Comparison of ENCODE assay signal across 8 cellular contexts in genomic region chr5:5141625-5142527, GRCh38. TPM values are rescaled to one million over a fixed set of nuclear protein-coding genes. Genes with fewer than 3 reads are reported as not detected.
DNase-seq lines count a peak whose midpoint lies in the region; ATAC-seq, FAIRE-seq and TF ChIP-seq lines count a peak whose summit lies in the region.

No MANE protein-coding gene starts in this region.

- peaks cover 4% of the 10 kb centered on the region for H3K79me1 ChIP-seq in H1 (ENCODE audit: low read depth, low read length)

- H3K14ac ChIP-seq in H1 (ENCODE audit: insufficient read length), result no peak overlapping the region

- H4K5ac ChIP-seq in H1 (ENCODE audit: insufficient read length, low read depth, low read length), result no peak overlapping the region

- H3K9ac ChIP-seq in H1 (replicated peaks in 1 of 4; ENCODE audit: extremely low read depth in 1 of 4, low read depth in 3 of 4, low read length in 3 of 4), result no peak overlapping the region; a peak in 1 of 7 replicates

- peaks cover 16% of the 10 kb centered on the region; the same call in 1 of the 2 replicates for H3K23me2 ChIP-seq in H1 (ENCODE audit: low read depth, low read length)

- no peak for TF ChIP-seq CTCF in HEK293 (tag by site-specific recombination; IDR thresholded peaks at IDR 0.05)
- TF ChIP-seq CTCF in WI38 (IDR thresholded peaks at IDR 0.05; ENCODE audit: low read depth, low read length), result peak; percentile 43; the same call in 1 of the 2 replicates
- TF ChIP-seq CTCF in H1 (IDR thresholded peaks at IDR 0.05; ENCODE audit: control extremely low read depth in 1 of 3, insufficient read depth in 1 of 3, low read depth in 1 of 3, low read length in 3 of 3), result peak in 2 of 3 experiments; percentile 42 to 44; a peak in 2 of 4 replicates
- peak; percentile 86 to 92 (median 87) for TF ChIP-seq CTCF in testis (IDR thresholded peaks at IDR 0.05)

- peak overlapping the region; percentile 75; the same call in 1 of the 2 replicates for H2BK5ac ChIP-seq in H1 (ENCODE audit: low read depth, low read length)

- H3K4me3 ChIP-seq in HEK293 (ENCODE audit: low read depth, low read length) (peak overlapping the region; percentile 77), WI38 (ENCODE audit: low read depth, low read length) (no peak overlapping the region), H1 (ENCODE audit: extremely low read depth in 1 of 4, insufficient read depth in 2 of 4, low read depth in 3 of 4, low read length in 4 of 4) (peak overlapping the region in 1 of 4 experiments; percentile 92; a peak in 3 of 8 replicates), testis (no peak overlapping the region)

- H3K27ac ChIP-seq in HEK293 (ENCODE audit: extremely low read depth, low read depth, low read length) (no peak overlapping the region), H1 (ENCODE audit: low read depth, low read length) (no peak overlapping the region; the same call in 1 of the 2 replicates), testis (no peak overlapping the region)

- no peak overlapping the region for H2BK120ac ChIP-seq in H1 (replicated peaks; ENCODE audit: low read depth, low read length)

- peaks cover 0 to 20% (median 8%) of the 10 kb centered on the region in 4 experiments; a peak in 5 of 7 replicates for H3K27me3 ChIP-seq in H1 (replicated peaks in 1 of 4; ENCODE audit: control insufficient read depth in 3 of 4, extremely low read depth in 1 of 4, insufficient read depth in 3 of 4, low read length in 3 of 4)
- no peaks in the 10 kb centered on the region for H3K27me3 ChIP-seq in testis

- H2AFZ ChIP-seq in H1 (ENCODE audit: low read length), result no peak overlapping the region

- peak overlapping the region; percentile 83; the same call in 1 of the 2 replicates for H2BK15ac ChIP-seq in H1 (ENCODE audit: low read length)

- WGBS in H1 (ENCODE audit: extremely low coverage in 1 of 2, insufficient coverage in 1 of 2, insufficient read length in 1 of 2, insufficient replicate concordance in 2 of 2, low coverage in 1 of 2, low lambda C conversion rate in 2 of 2, missing lambda C conversion rate in 1 of 2), 2 experiments, result 42% methylated on average over 6 of the region's 6 CpGs; no CpG with 5 or more reads in 1 of the 2 experiments
- 23 to 24% methylated on average over 6 of the region's 6 CpGs for WGBS in testis, 2 donors

- FAIRE-seq in H1 (lab: Jason Lieb, UNC), result no peak

- CTCF ChIA-PET in HEK293 (lab: Yijun Ruan, JAX), result interaction anchor here (0.5 to 3.4 kb wide), 24 partner anchors 11 to 279 kb away, joined by 3 to 38 read pairs (median 4); no protein-coding TSS in a partner anchor
- CTCF ChIA-PET in H1 (lab: Charles Lee; ENCODE audit: partially characterized antibody), result interaction anchor here (0.8 to 3.8 kb wide), 13 partner anchors 12 to 277 kb away, joined by 3 to 25 read pairs (median 4); no protein-coding TSS in a partner anchor

- POLR2A ChIA-PET in HEK293 (lab: Yijun Ruan, JAX), result no interaction called here
- POLR2A ChIA-PET in H1 (lab: Charles Lee; ENCODE audit: partially characterized antibody), result interaction anchor here (0.7 to 0.8 kb wide), 2 partner anchors 29 to 42 kb away, joined by 3 read pairs; no protein-coding TSS in a partner anchor

- H2BK12ac ChIP-seq in H1 (ENCODE audit: low read depth, low read length), result peak overlapping the region; percentile 95

- peak overlapping the region; percentile 65; the same call in 1 of the 2 replicates for H3K18ac ChIP-seq in H1 (ENCODE audit: extremely low read depth, low read length)

- H3K4me1 ChIP-seq in HEK293 (ENCODE audit: control insufficient read depth, insufficient read depth, low read length), result no peaks in the 10 kb centered on the region; the same call in 1 of the 2 replicates
- H3K4me1 ChIP-seq in H1 (replicated peaks in 1 of 4; ENCODE audit: control insufficient read depth in 3 of 4, insufficient read depth in 4 of 4, low read length in 3 of 4), result peaks cover 3 to 9% (median 5%) of the 10 kb centered on the region in 4 experiments; a peak in 6 of 7 replicates
- H3K4me1 ChIP-seq in testis, result peaks cover 7% of the 10 kb centered on the region

- peak overlapping the region; percentile 65 to 79 for H3K4me2 ChIP-seq in H1 (ENCODE audit: insufficient read depth in 1 of 2, low read depth in 2 of 2, low read length in 2 of 2)

- DNase-seq in DMS 273 treated with DMSO at 0.1 percent for 48 hours (lab: John Stamatoyannopoulos, UW) (peak; percentile 63), NCI-H2171 (lab: John Stamatoyannopoulos, UW) (peak; percentile 71), H1 (ENCODE audit: low read depth in 1 of 2, low spot score in 2 of 2) (no peak), mucosa of gallbladder (ENCODE audit: low spot score) (peak; percentile 66), testis (peak; percentile 71)

- no peak for ATAC-seq in HG02623 (IDR thresholded peaks at IDR 0.05; ENCODE audit: unreplicated experiment)

- H3K9me3 ChIP-seq in HEK293 (ENCODE audit: control insufficient read depth, insufficient read depth, low read depth, low read length) (no peaks in the 10 kb centered on the region), H1 (ENCODE audit: insufficient read depth in 2 of 2, low read depth in 1 of 2, low read length in 1 of 2) (no peaks in the 10 kb centered on the region; a peak in 1 of 4 replicates), testis (no peaks in the 10 kb centered on the region)

- no peak overlapping the region for H4K8ac ChIP-seq in H1 (ENCODE audit: extremely low read depth, insufficient read depth, low read length)

- peaks cover 0 to 3% of the 10 kb centered on the region in 2 experiments; a peak in 1 of 4 replicates for H3K79me2 ChIP-seq in H1 (ENCODE audit: control insufficient read depth in 1 of 2, insufficient read depth in 2 of 2, low read length in 2 of 2)

- H3K4ac ChIP-seq in H1 (replicated peaks; ENCODE audit: insufficient read length, low read depth, low read length), result no peak overlapping the region

- H3K56ac ChIP-seq in H1 (replicated peaks; ENCODE audit: insufficient read length, low read depth, low read length), result no peak overlapping the region

- intact Hi-C loops in testis (cut with DNase I; ENCODE audit: low total_unique reads), result no loop called here

- no peaks in the 10 kb centered on the region; a peak in 1 of 3 replicates for H3K36me3 ChIP-seq in HEK293 (ENCODE audit: control insufficient read depth in 2 of 2, insufficient read depth in 1 of 2, low read length in 2 of 2)
- H3K36me3 ChIP-seq in H1 (ENCODE audit: control insufficient read depth in 2 of 4, insufficient read depth in 4 of 4, low read length in 3 of 4), result peaks cover 0 to 8% (median 4%) of the 10 kb centered on the region in 4 experiments; a peak in 2 of 8 replicates
- no peaks in the 10 kb centered on the region for H3K36me3 ChIP-seq in testis (ENCODE audit: low read depth, missing control alignments)

- H4K91ac ChIP-seq in H1 (replicated peaks; ENCODE audit: insufficient read length, low read length), result no peak overlapping the region

- H4K20me1 ChIP-seq in H1 (replicated peaks in 1 of 2; ENCODE audit: control insufficient read depth in 1 of 2, insufficient read depth in 2 of 2, low read length in 2 of 2), result peaks cover 0 to 3% of the 10 kb centered on the region in 2 experiments

- no peak overlapping the region for H3K23ac ChIP-seq in H1 (ENCODE audit: insufficient read length)

- TF ChIP-seq POLR2A in H1 (IDR thresholded peaks at IDR 0.05; ENCODE audit: control extremely low read depth in 1 of 2, low read depth in 2 of 2, low read length in 2 of 2), result no peak
- TF ChIP-seq POLR2A in testis (IDR thresholded peaks at IDR 0.05), result no peak

- TF ChIP-seq EP300 in H1 (IDR thresholded peaks at IDR 0.05; ENCODE audit: borderline replicate concordance in 1 of 2, low read depth in 2 of 2, low read length in 2 of 2), result 0 out of 3 replicates have a peak, but pooled peaks of 1 of the 2 experiments have one; percentile 47

- H2AK5ac ChIP-seq in H1 (ENCODE audit: low read depth, low read length), result peak overlapping the region; percentile 94

- peak overlapping the region; percentile 5; the same call in 1 of the 2 replicates for H2BK20ac ChIP-seq in H1 (ENCODE audit: low read length)

- peak; percentile 74 to 79 for TF ChIP-seq RAD21 in H1 (IDR thresholded peaks at IDR 0.05 in 1 of 2, conservative IDR thresholded peaks at IDR 0.05 in 1 of 2; ENCODE audit: low read depth in 2 of 2, low read length in 2 of 2)

TF ChIP-seq in H1, 55 proteins besides CTCF, POLR2A, EP300 and RAD21:
- TF ChIP-seq TCF12 (IDR thresholded peaks at IDR 0.05; ENCODE audit: low read depth, low read length) (peak; percentile 80; the same call in 1 of the 2 replicates), ASH2L (IDR thresholded peaks at IDR 0.05; ENCODE audit: low read length) (no peak)

RNA-seq across cellular contexts. Expression of gene ADAMTS16, which starts 1.7 kb away (rescaled TPM):
- total RNA-seq in H1 (2021; fragmentation: NEBNext Ultra II Directional; extraction: Animal tissue kit (Norgen Biotek cat#: 25700)), result 14.6 and 16.0 TPM in 2 replicates
- polyA plus RNA-seq in H1 (2011; rRNA removed) (3.7 and 3.9 TPM in 2 replicates), testis (ENCODE audit: insufficient read depth, low read depth, low replicate concordance) (4.7 TPM)
- 3.8 TPM for polyA plus RNA-seq in H1 (2011; cell fraction: cytosol; rRNA removed)
- polyA plus RNA-seq in H1 (2011; cell fraction: nucleus; rRNA removed), result 10.7 TPM
- 4.1 to 7.1 TPM (median 5.7 TPM) in 4 replicates for polyA plus RNA-seq in H1 (2012, experiment 1 of 2)
- 1.5 TPM for polyA plus RNA-seq in H1 (2012, experiment 2 of 2)
- 15.1 TPM for polyA plus RNA-seq in H1 (2013, experiment 1 of 2)
- 14.5 TPM for polyA plus RNA-seq in H1 (2013, experiment 2 of 2)
- 12.2 and 14.9 TPM in 2 replicates for polyA minus RNA-seq in H1 (2011; rRNA and poly(A)+ RNA removed)
- 4.7 TPM for polyA minus RNA-seq in H1 (2011; cell fraction: cytosol; rRNA and poly(A)+ RNA removed)
- polyA minus RNA-seq in H1 (2011; cell fraction: nucleus; rRNA and poly(A)+ RNA removed), result 35.4 TPM
- total RNA-seq in mucosa of gallbladder (0.78 TPM), testis (under 1 TPM; 0.16 to 0.37 TPM)

Comparison
In these comparisons a context has a peak if more than half of its experiments do, and no peak if none do; other contexts are left out.
1. DNase-seq: peak in DMS 273 treated with DMSO at 0.1 percent for 48 hours (single experiment), NCI-H2171 (single experiment), mucosa of gallbladder (single experiment) and testis (single experiment); none in H1 (0 of 2).